In the genomic region with DNA sequence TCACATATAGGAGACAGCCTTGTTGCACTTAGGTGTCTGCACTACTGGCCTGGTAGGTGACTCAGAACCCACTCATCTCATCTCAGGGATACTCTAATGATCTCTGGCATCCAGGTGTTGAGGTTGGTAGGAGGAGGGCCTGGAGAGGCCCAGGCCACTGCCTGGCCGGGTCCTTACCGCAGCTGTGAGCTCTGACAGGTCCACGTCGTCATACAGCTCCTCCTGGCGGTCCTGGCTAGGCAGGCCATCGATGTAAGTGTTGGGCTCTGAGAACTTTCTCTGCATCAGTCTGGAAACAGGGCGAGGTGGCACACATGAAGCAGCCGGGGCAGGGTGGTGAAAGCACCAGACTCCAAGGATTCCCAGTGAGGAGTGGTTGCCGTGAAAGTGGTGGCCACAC, we compare ENCODE assay signal across 1 cellular context.
TF ChIP-seq lines count a peak whose summit lies in the region.

No MANE protein-coding gene starts in this region.

TF ChIP-seq in H1, 55 proteins besides CTCF, POLR2A, EP300 and RAD21:
- TF ChIP-seq RFX5 (IDR thresholded peaks at IDR 0.05; ENCODE audit: borderline replicate concordance, low read depth, low read length) (no peak), POU5F1 (IDR thresholded peaks at IDR 0.05; ENCODE audit: low read depth, low read length) (no peak), SIN3A (conservative IDR thresholded peaks at IDR 0.05 in 1 of 2, IDR thresholded peaks at IDR 0.05 in 1 of 2; ENCODE audit: low read depth in 1 of 2, low read length in 2 of 2) (no peak), RXRA (IDR thresholded peaks at IDR 0.05; ENCODE audit: insufficient read depth, low read depth, low read length) (no peak), SAP30 (IDR thresholded peaks at IDR 0.05; ENCODE audit: insufficient read depth, insufficient replicate concordance, low read length) (no peak), SRF (IDR thresholded peaks at IDR 0.05; ENCODE audit: low read depth, low read length) (no peak), SP1 (IDR thresholded peaks at IDR 0.05; ENCODE audit: low read depth, low read length) (no peak), SIX5 (IDR thresholded peaks at IDR 0.05; ENCODE audit: low read depth, low read length) (no peak), SUZ12 (IDR thresholded peaks at IDR 0.05; ENCODE audit: low read length) (no peak), KDM1A (IDR thresholded peaks at IDR 0.05; ENCODE audit: borderline replicate concordance, low read length) (no peak), BACH1 (IDR thresholded peaks at IDR 0.05; ENCODE audit: low read length) (no peak), CBX8 (IDR thresholded peaks at IDR 0.05; ENCODE audit: borderline replicate concordance, low read depth, low read length) (no peak)
- TF ChIP-seq, protein P1, sequence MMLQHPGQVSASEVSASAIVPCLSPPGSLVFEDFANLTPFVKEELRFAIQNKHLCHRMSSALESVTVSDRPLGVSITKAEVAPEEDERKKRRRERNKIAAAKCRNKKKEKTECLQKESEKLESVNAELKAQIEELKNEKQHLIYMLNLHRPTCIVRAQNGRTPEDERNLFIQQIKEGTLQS (IDR thresholded peaks at IDR 0.05; ENCODE audit: insufficient read depth, low read depth, low read length) = no peak
- TF ChIP-seq, protein P2, sequence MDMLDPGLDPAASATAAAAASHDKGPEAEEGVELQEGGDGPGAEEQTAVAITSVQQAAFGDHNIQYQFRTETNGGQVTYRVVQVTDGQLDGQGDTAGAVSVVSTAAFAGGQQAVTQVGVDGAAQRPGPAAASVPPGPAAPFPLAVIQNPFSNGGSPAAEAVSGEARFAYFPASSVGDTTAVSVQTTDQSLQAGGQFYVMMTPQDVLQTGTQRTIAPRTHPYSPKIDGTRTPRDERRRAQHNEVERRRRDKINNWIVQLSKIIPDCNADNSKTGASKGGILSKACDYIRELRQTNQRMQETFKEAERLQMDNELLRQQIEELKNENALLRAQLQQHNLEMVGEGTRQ (IDR thresholded peaks at IDR 0.05; ENCODE audit: low read length) = no peak
